8 cellular contexts compared by ENCODE assay signal in the genomic region with DNA sequence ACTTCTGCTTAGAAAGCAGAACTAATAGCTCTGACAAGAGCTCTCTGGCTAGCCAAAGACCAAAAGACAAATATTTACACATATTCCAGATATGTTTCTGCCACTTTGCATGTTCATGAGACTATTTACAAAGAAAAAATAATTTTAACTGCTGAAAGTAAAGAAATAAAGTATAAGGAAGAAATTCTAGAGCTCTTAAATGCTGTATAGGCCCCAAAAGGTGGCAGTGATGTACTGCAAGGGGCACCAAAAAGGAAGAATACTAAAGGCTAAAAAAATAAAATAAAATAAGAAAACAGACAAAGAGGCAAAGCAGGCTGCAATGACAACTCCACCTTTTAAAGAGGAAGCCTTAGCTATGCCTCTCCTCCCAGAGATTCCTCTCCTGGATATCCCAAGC. TPM values are rescaled to one million over a fixed set of nuclear protein-coding genes. Genes with fewer than 3 reads are reported as not detected.
A peak's percentile ranks its signal among the peaks of the same experiment; 100 is the strongest.
DNase-seq lines count a peak whose midpoint lies in the region; ATAC-seq and TF ChIP-seq lines count a peak whose summit lies in the region.

No MANE protein-coding gene starts in this region.

- ATAC-seq in Right ventricle myocardium superior (ENCODE audit: poor library complexity) (no peak), foreskin keratinocyte (no peak), upper lobe of right lung (no peak), HG03378 (IDR thresholded peaks at IDR 0.05; ENCODE audit: unreplicated experiment) (no peak), HG02759 (IDR thresholded peaks at IDR 0.05; ENCODE audit: unreplicated experiment) (no peak)
- ATAC-seq in stimulated activated naive B cell treated with anti-CD40 and anti-IgM and Interleukin-4, amounts not matched to agents 10 μg/mL and 1 μg/mL and 100 μg/mL, for 72 hours (replicated peaks) = no peak

- H3K36me3 ChIP-seq in cardiac muscle cell = no peaks in the 10 kb centered on the region
- H3K36me3 ChIP-seq in upper lobe of right lung = no peaks in the 10 kb centered on the region

- no peak overlapping the region for H3K4me3 Mint-ChIP-seq in stimulated activated naive B cell treated with anti-CD40 and anti-IgM and Interleukin-4, amounts not matched to agents 10 μg/mL and 1 μg/mL and 100 μg/mL, for 72 hours

- intact Hi-C loops in Right ventricle myocardium superior (cut with DNase I) (loop anchor here (10.0 kb wide), 1 partner anchor 152 kb away; a partner anchor contains a TSS), upper lobe of right lung (cut with DNase I) (no loop called here)

- no peak overlapping the region for H3K27ac ChIP-seq in cardiac muscle cell
- H3K27ac ChIP-seq in foreskin keratinocyte = no peak overlapping the region
- peak overlapping the region; percentile 93 for H3K27ac ChIP-seq in upper lobe of right lung

- H3K9me3 Mint-ChIP-seq in stimulated activated naive B cell treated with anti-CD40 and anti-IgM and Interleukin-4, amounts not matched to agents 10 μg/mL and 1 μg/mL and 100 μg/mL, for 72 hours = peaks cover 0 to 4% of the 10 kb centered on the region in 2 donors

- peaks cover 3 to 6% of the 10 kb centered on the region in 2 donors for H3K36me3 Mint-ChIP-seq in stimulated activated naive B cell treated with anti-CD40 and anti-IgM and Interleukin-4, amounts not matched to agents 10 μg/mL and 1 μg/mL and 100 μg/mL, for 72 hours

- H3K27me3 Mint-ChIP-seq in stimulated activated naive B cell treated with anti-CD40 and anti-IgM and Interleukin-4, amounts not matched to agents 10 μg/mL and 1 μg/mL and 100 μg/mL, for 72 hours = no peaks in the 10 kb centered on the region

- H3K4me1 ChIP-seq in cardiac muscle cell (ENCODE audit: low read depth) (peaks cover 33% of the 10 kb centered on the region), foreskin keratinocyte (peaks cover 29% of the 10 kb centered on the region), upper lobe of right lung (peaks cover 19% of the 10 kb centered on the region)

- DNase-seq in cardiac muscle cell (ENCODE audit: low read depth in 1 of 2, low spot score in 1 of 2) (peak in 1 of 2 donors; percentile 60), Right ventricle myocardium superior (no peak), RPMI8226 (peak; percentile 11), foreskin keratinocyte (no peak), upper lobe of right lung (no peak)
- no peak for DNase-seq in stimulated activated naive B cell treated with anti-CD40 and anti-IgM and Interleukin-4, amounts not matched to agents 10 μg/mL and 1 μg/mL and 100 μg/mL, for 72 hours

- no peaks in the 10 kb centered on the region for H3K27me3 ChIP-seq in cardiac muscle cell
- no peaks in the 10 kb centered on the region for H3K27me3 ChIP-seq in foreskin keratinocyte
- H3K27me3 ChIP-seq in upper lobe of right lung = no peaks in the 10 kb centered on the region

- no peak overlapping the region for H3K27ac Mint-ChIP-seq in stimulated activated naive B cell treated with anti-CD40 and anti-IgM and Interleukin-4, amounts not matched to agents 10 μg/mL and 1 μg/mL and 100 μg/mL, for 72 hours

- H3K4me3 ChIP-seq in cardiac muscle cell = no peak overlapping the region
- no peak overlapping the region for H3K4me3 ChIP-seq in upper lobe of right lung

- TF ChIP-seq CTCF in cardiac muscle cell (IDR thresholded peaks at IDR 0.05; ENCODE audit: low read depth, low read length) = peak; percentile 41
- peak; percentile 65 for TF ChIP-seq CTCF in foreskin keratinocyte (conservative IDR thresholded peaks at IDR 0.05)
- TF ChIP-seq CTCF in upper lobe of right lung (IDR thresholded peaks at IDR 0.05) = peak; percentile 37

- peaks cover 11 to 23% of the 10 kb centered on the region in 2 donors for H3K4me1 Mint-ChIP-seq in stimulated activated naive B cell treated with anti-CD40 and anti-IgM and Interleukin-4, amounts not matched to agents 10 μg/mL and 1 μg/mL and 100 μg/mL, for 72 hours

- H3K9me3 ChIP-seq in cardiac muscle cell (ENCODE audit: low read depth) (no peaks in the 10 kb centered on the region), upper lobe of right lung (no peaks in the 10 kb centered on the region)

RNA-seq across cellular contexts. Expression of a gene that starts 23.0 kb away (rescaled TPM):
- total RNA-seq in cardiac muscle cell (0.07 TPM in 1 of 2 replicates, not detected in the other), Right ventricle myocardium superior (0.46 TPM), foreskin keratinocyte (not detected in 2 replicates), upper lobe of right lung (8.1 TPM)
- polyA plus RNA-seq in cardiac muscle cell (0.15 TPM in 1 of 2 replicates, not detected in the other), foreskin keratinocyte (not detected in 2 replicates)

RNA-seq across cellular contexts. Expression of a gene that starts 42.7 kb away (rescaled TPM):
- total RNA-seq in cardiac muscle cell = not detected in 2 replicates
- polyA plus RNA-seq in cardiac muscle cell = not detected in 2 replicates
- not detected for total RNA-seq in Right ventricle myocardium superior
- total RNA-seq in foreskin keratinocyte = not detected in 2 replicates
- polyA plus RNA-seq in foreskin keratinocyte = not detected in 2 replicates
- 1.9 TPM for total RNA-seq in upper lobe of right lung

RNA-seq across cellular contexts. Expression of a gene that starts 53.5 kb away (rescaled TPM):
- total RNA-seq in cardiac muscle cell (not detected in 2 replicates), Right ventricle myocardium superior (not detected), foreskin keratinocyte (not detected in 2 replicates), upper lobe of right lung (not detected)
- polyA plus RNA-seq in cardiac muscle cell (0.15 TPM in 1 of 2 replicates, not detected in the other), foreskin keratinocyte (not detected in 2 replicates)

RNA-seq across cellular contexts. Expression of a gene that starts 59.2 kb away (rescaled TPM):
- total RNA-seq in cardiac muscle cell (0.04 and 0.42 TPM in 2 replicates), Right ventricle myocardium superior (1.6 TPM), foreskin keratinocyte (not detected in 2 replicates), upper lobe of right lung (13.3 TPM)
- polyA plus RNA-seq in cardiac muscle cell (0.10 and 0.19 TPM in 2 replicates), foreskin keratinocyte (not detected in 2 replicates)
